In genomic region chr5:125050926-125051325, GRCh38 we compare ENCODE assay signal across 20 cellular contexts.
DNase-seq lines count a peak whose midpoint lies in the region; ATAC-seq, FAIRE-seq and TF ChIP-seq lines count a peak whose summit lies in the region.
"Had no signal": no experiment of that assay in that cellular context is flagged by ENCODE, and none has a peak within 500 bp of the region (broad histone marks: within the 10 kb centered on the region; RNA-seq: fewer than 3 reads in every experiment).

No MANE protein-coding gene starts in this region.

- peak overlapping the region; percentile 40; the same call in 1 of the 2 replicates for H2BK20ac ChIP-seq in H1 (ENCODE audit: low read length)

- H3K4me3 Mint-ChIP-seq in mesothelial cell of epicardium: no peak overlapping the region
- H3K4me3 Mint-ChIP-seq: B cell; CD4-positive, alpha-beta T cell; HFFc6 had no signal

- no peak for DNase-seq in DND-41
- no peak for DNase-seq in H1 (ENCODE audit: low read depth in 1 of 2, low spot score in 2 of 2)
- DNase-seq in inferior parietal cortex (ENCODE audit: extremely low spot score): peak; percentile 62
- peak; percentile 78 for DNase-seq in putamen (ENCODE audit: low spot score)
- DNase-seq in mesothelial cell of epicardium (ENCODE audit: low spot score in 2 of 2, unreplicated experiment in 2 of 2): no peak
- no peak for DNase-seq in activated T-cell treated with anti-CD3 and anti-CD28 coated beads, Interleukin-2, amount 50 U/mL, for 48 hours
- no peak for DNase-seq in GM03348 (ENCODE audit: low spot score)
- DNase-seq: ACHN; C1 segment of cervical spinal cord; Calu3; CD4-positive, alpha-beta T cell; DMS153; GOT3; HFFc6; IMR-90; KBM-7 had no signal

- H3K4me3 ChIP-seq in DND-41 (ENCODE audit: low read depth in 1 of 2, low read length in 2 of 2) (no peak overlapping the region), H1 (ENCODE audit: extremely low read depth in 1 of 4, insufficient read depth in 2 of 4, low read depth in 3 of 4, low read length in 4 of 4) (no peak overlapping the region)
- H3K4me3 ChIP-seq: GM12878, HAP-1 had no signal

- TF ChIP-seq RAD21 in H1 (IDR thresholded peaks at IDR 0.05 in 1 of 2, conservative IDR thresholded peaks at IDR 0.05 in 1 of 2; ENCODE audit: low read depth in 2 of 2, low read length in 2 of 2): no peak

- no peak for TF ChIP-seq CTCF in DND-41 (IDR thresholded peaks at IDR 0.05; ENCODE audit: borderline replicate concordance, extremely low read depth, low read length, poor library complexity, severe bottlenecking)
- no peak for TF ChIP-seq CTCF in H1 (IDR thresholded peaks at IDR 0.05; ENCODE audit: control extremely low read depth in 1 of 3, insufficient read depth in 1 of 3, low read depth in 1 of 3, low read length in 3 of 3)
- TF ChIP-seq CTCF in mesothelial cell of epicardium (IDR thresholded peaks at IDR 0.05; ENCODE audit: unreplicated experiment): no peak

- H3K4me1 Mint-ChIP-seq in mesothelial cell of epicardium: peaks cover 34% of the 10 kb centered on the region

- H3K79me1 ChIP-seq in H1 (ENCODE audit: low read depth, low read length): no peaks in the 10 kb centered on the region

- no peak overlapping the region for H3K56ac ChIP-seq in H1 (replicated peaks; ENCODE audit: insufficient read length, low read depth, low read length)

- H3K9me3 ChIP-seq in DND-41 (ENCODE audit: insufficient read depth, low read length, severe bottlenecking) (no peaks in the 10 kb centered on the region), H1 (ENCODE audit: insufficient read depth in 2 of 2, low read depth in 1 of 2, low read length in 1 of 2) (peaks cover 0 to 3% of the 10 kb centered on the region in 2 experiments; a peak in 1 of 4 replicates)
- H3K9me3 ChIP-seq: HAP-1 had no signal

- H3K9ac ChIP-seq in DND-41 (ENCODE audit: low read depth, low read length) (no peak overlapping the region), H1 (replicated peaks in 1 of 4; ENCODE audit: extremely low read depth in 1 of 4, low read depth in 3 of 4, low read length in 3 of 4) (no peak overlapping the region)

- H3K79me2 ChIP-seq in DND-41 (ENCODE audit: insufficient read depth, low read length) (no peaks in the 10 kb centered on the region), H1 (ENCODE audit: control insufficient read depth in 1 of 2, insufficient read depth in 2 of 2, low read length in 2 of 2) (no peaks in the 10 kb centered on the region)

- H3K36me3 ChIP-seq in DND-41 (ENCODE audit: insufficient read depth, low read length) (no peaks in the 10 kb centered on the region), H1 (ENCODE audit: control insufficient read depth in 2 of 4, insufficient read depth in 4 of 4, low read length in 3 of 4) (no peaks in the 10 kb centered on the region)
- H3K36me3 ChIP-seq: HAP-1 had no signal

- 0 out of 2 replicates have a peak, but pooled peaks cover 2% of the 10 kb centered on the region for H3K23me2 ChIP-seq in H1 (ENCODE audit: low read depth, low read length)

- H3K14ac ChIP-seq in H1 (ENCODE audit: insufficient read length): no peak overlapping the region

- peaks cover under 1% of the 10 kb centered on the region; the same call in 1 of the 2 replicates for H3K4me1 ChIP-seq in DND-41 (ENCODE audit: insufficient read depth, low read length)
- H3K4me1 ChIP-seq in H1 (replicated peaks in 1 of 4; ENCODE audit: control insufficient read depth in 3 of 4, insufficient read depth in 4 of 4, low read length in 3 of 4): peaks cover 0 to 17% (median 4%) of the 10 kb centered on the region in 4 experiments; a peak in 2 of 7 replicates
- H3K4me1 ChIP-seq: HAP-1 had no signal

- WGBS in H1 (ENCODE audit: extremely low coverage in 1 of 2, insufficient coverage in 1 of 2, insufficient read length in 1 of 2, insufficient replicate concordance in 2 of 2, low coverage in 1 of 2, low lambda C conversion rate in 2 of 2, missing lambda C conversion rate in 1 of 2), 2 experiments: 100% methylated on average over 1 of the region's 1 CpG; no CpG with 5 or more reads in 1 of the 2 experiments

- H3K23ac ChIP-seq in H1 (ENCODE audit: insufficient read length): no peak overlapping the region

- peak overlapping the region; percentile 27; the same call in 1 of the 2 replicates for H2AFZ ChIP-seq in DND-41 (ENCODE audit: low read depth, low read length)
- H2AFZ ChIP-seq in H1 (ENCODE audit: low read length): no peak overlapping the region

- POLR2A ChIA-PET in H1 (lab: Charles Lee; ENCODE audit: partially characterized antibody): no interaction called here

- H2BK5ac ChIP-seq in H1 (ENCODE audit: low read depth, low read length): no peak overlapping the region

- no peaks in the 10 kb centered on the region for H3K27me3 Mint-ChIP-seq in mesothelial cell of epicardium (ENCODE audit: low read depth)
- H3K27me3 Mint-ChIP-seq: B cell; CD4-positive, alpha-beta T cell had no signal

- FAIRE-seq in H1 (lab: Jason Lieb, UNC): no peak
- FAIRE-seq: GM12878, GM18507 had no signal

- H3K4me2 ChIP-seq in DND-41 (ENCODE audit: insufficient read depth, low read length): no peak overlapping the region
- H3K4me2 ChIP-seq in H1 (ENCODE audit: insufficient read depth in 1 of 2, low read depth in 2 of 2, low read length in 2 of 2): no peak overlapping the region

- no peak overlapping the region for H3K18ac ChIP-seq in H1 (ENCODE audit: extremely low read depth, low read length)

- no peak for ATAC-seq in DND-41 (ENCODE audit: insufficient read depth, low read depth)
- ATAC-seq: GM12878 had no signal

- no peak overlapping the region for H4K5ac ChIP-seq in H1 (ENCODE audit: insufficient read length, low read depth, low read length)

- TF ChIP-seq EP300 in H1 (IDR thresholded peaks at IDR 0.05; ENCODE audit: borderline replicate concordance in 1 of 2, low read depth in 2 of 2, low read length in 2 of 2): no peak

- H3K4ac ChIP-seq in H1 (replicated peaks; ENCODE audit: insufficient read length, low read depth, low read length): no peak overlapping the region

- CTCF ChIA-PET in H1 (lab: Charles Lee; ENCODE audit: partially characterized antibody): interaction anchor here (0.9 kb wide), 1 partner anchor 300 kb away, joined by 3 read pairs; no protein-coding TSS in a partner anchor

- H4K91ac ChIP-seq in H1 (replicated peaks; ENCODE audit: insufficient read length, low read length): no peak overlapping the region

- no peak overlapping the region for H2AK5ac ChIP-seq in H1 (ENCODE audit: low read depth, low read length)

- no peak overlapping the region for H3K27ac Mint-ChIP-seq in mesothelial cell of epicardium
- H3K27ac Mint-ChIP-seq: B cell; CD4-positive, alpha-beta T cell; HFFc6 had no signal

- no peak overlapping the region for H4K8ac ChIP-seq in H1 (ENCODE audit: extremely low read depth, insufficient read depth, low read length)

- H3K27me3 ChIP-seq in DND-41 (ENCODE audit: insufficient read depth, low read length, poor library complexity) (no peaks in the 10 kb centered on the region), H1 (replicated peaks in 1 of 4; ENCODE audit: control insufficient read depth in 3 of 4, extremely low read depth in 1 of 4, insufficient read depth in 3 of 4, low read length in 3 of 4) (no peaks in the 10 kb centered on the region)

- H3K27ac ChIP-seq in DND-41 (ENCODE audit: low read length) (no peak overlapping the region), H1 (ENCODE audit: low read depth, low read length) (no peak overlapping the region)

- no peak overlapping the region for H2BK15ac ChIP-seq in H1 (ENCODE audit: low read length)

- no peak overlapping the region for H2BK12ac ChIP-seq in H1 (ENCODE audit: low read depth, low read length)

- H4K20me1 ChIP-seq in DND-41 (ENCODE audit: insufficient read depth, low read length): no peaks in the 10 kb centered on the region
- no peaks in the 10 kb centered on the region for H4K20me1 ChIP-seq in H1 (replicated peaks in 1 of 2; ENCODE audit: control insufficient read depth in 1 of 2, insufficient read depth in 2 of 2, low read length in 2 of 2)

- TF ChIP-seq POLR2A in H1 (IDR thresholded peaks at IDR 0.05; ENCODE audit: control extremely low read depth in 1 of 2, low read depth in 2 of 2, low read length in 2 of 2): no peak

- H3K36me3 Mint-ChIP-seq in mesothelial cell of epicardium: no peaks in the 10 kb centered on the region

- no peaks in the 10 kb centered on the region for H3K9me3 Mint-ChIP-seq in mesothelial cell of epicardium
- H3K9me3 Mint-ChIP-seq: CD4-positive, alpha-beta T cell; HFFc6 had no signal

- H2BK120ac ChIP-seq in H1 (replicated peaks; ENCODE audit: low read depth, low read length): no peak overlapping the region

TF ChIP-seq in H1, 55 proteins besides CTCF, POLR2A, EP300 and RAD21:
- TF ChIP-seq GABPA (IDR thresholded peaks at IDR 0.05; ENCODE audit: borderline replicate concordance, insufficient read depth, low read length) (no peak), TAF7 (optimal IDR thresholded peaks at IDR 0.05; ENCODE audit: borderline replicate concordance, low read depth, low read length) (no peak), TEAD4 (IDR thresholded peaks at IDR 0.05; ENCODE audit: low read depth, low read length) (no peak), SIRT6 (IDR thresholded peaks at IDR 0.05; ENCODE audit: low read length) (no peak), PHF8 (conservative IDR thresholded peaks at IDR 0.05; ENCODE audit: low read depth, low read length) (no peak), HDAC2 (IDR thresholded peaks at IDR 0.05; ENCODE audit: borderline replicate concordance in 1 of 2, low read depth in 2 of 2, low read length in 2 of 2) (no peak), BACH1 (IDR thresholded peaks at IDR 0.05; ENCODE audit: low read length) (no peak), SP2 (IDR thresholded peaks at IDR 0.05; ENCODE audit: low read length) (no peak), KDM1A (IDR thresholded peaks at IDR 0.05; ENCODE audit: borderline replicate concordance, low read length) (no peak), BRCA1 (IDR thresholded peaks at IDR 0.05; ENCODE audit: low read depth, low read length) (no peak), EGR1 (IDR thresholded peaks at IDR 0.05; ENCODE audit: borderline replicate concordance, low read depth, low read length) (no peak), GTF2F1 (IDR thresholded peaks at IDR 0.05; ENCODE audit: borderline replicate concordance, low read depth, low read length) (no peak)

Comparison
In these comparisons a context has a peak if more than half of its experiments do, and no peak if none do; other contexts are left out.
1. DNase-seq: peak in inferior parietal cortex (single experiment) and putamen (single experiment); none in DND-41 (single experiment), H1 (0 of 2), mesothelial cell of epicardium (0 of 2), activated T-cell treated with anti-CD3 and anti-CD28 coated beads, Interleukin-2, amount 50 U/mL, for 48 hours (0 of 2) and GM03348 (single experiment).